Comparison of ENCODE assay signal across 10 cellular contexts in genomic region chr17:45146166-45146565, GRCh38. TPM values are rescaled to one million over a fixed set of nuclear protein-coding genes. Genes with fewer than 3 reads are reported as not detected.
DNase-seq lines count a peak whose midpoint lies in the region; ATAC-seq and TF ChIP-seq lines count a peak whose summit lies in the region.
"Had no signal": no experiment of that assay in that cellular context is flagged by ENCODE, and none has a peak within 500 bp of the region (broad histone marks: within the 10 kb centered on the region; RNA-seq: fewer than 3 reads in every experiment).

No MANE protein-coding gene starts in this region.

- H3K4me3 Mint-ChIP-seq in T-helper 17 cell = peak overlapping the region; percentile 88

- no peaks in the 10 kb centered on the region for H3K36me3 ChIP-seq in right atrium auricular region
- H3K36me3 ChIP-seq: HAP-1, SJCRH30 had no signal

- no peak for DNase-seq in GM12865 (ENCODE audit: low read depth)
- no peak for DNase-seq in T-helper 17 cell
- DNase-seq in right atrium auricular region (ENCODE audit: low spot score) = no peak
- no peak for DNase-seq in NOMO-1 treated with dmso at 0.1 percent for 144 hours (lab: John Stamatoyannopoulos, UW; ENCODE audit: unreplicated experiment)
- DNase-seq: SJCRH30 had no signal

- peaks cover 5% of the 10 kb centered on the region for H3K27me3 Mint-ChIP-seq in T-helper 17 cell

- peak overlapping the region; percentile 79 for H3K27ac Mint-ChIP-seq in T-helper 17 cell

- peak overlapping the region; percentile 96 to 99 for H3K27ac ChIP-seq in right atrium auricular region
- peak overlapping the region in 16 of 21 experiments; percentile 18 to 100 (median 98) for H3K27ac ChIP-seq in skin epidermis

- ATAC-seq in T-helper 17 cell (no peak), GM18909 (IDR thresholded peaks at IDR 0.05; ENCODE audit: poor library complexity, unreplicated experiment) (no peak), GM21786 (IDR thresholded peaks at IDR 0.05; ENCODE audit: unreplicated experiment) (no peak), GM18868 (IDR thresholded peaks at IDR 0.05; ENCODE audit: unreplicated experiment) (no peak)

- peaks cover 0 to 43% of the 10 kb centered on the region in 2 donors for H3K4me1 ChIP-seq in right atrium auricular region

- TF ChIP-seq CTCF in GM12865 (IDR thresholded peaks at IDR 0.05; ENCODE audit: insufficient read depth, low read depth, low read length, missing control alignments) (no peak), right atrium auricular region (IDR thresholded peaks at IDR 0.05) (no peak)

- H3K36me3 Mint-ChIP-seq in T-helper 17 cell (ENCODE audit: low read depth) = peaks cover 4% of the 10 kb centered on the region

- no peaks in the 10 kb centered on the region for H3K9me3 ChIP-seq in T-helper 17 cell (ENCODE audit: control insufficient read depth, low read length, poor library complexity, severe bottlenecking)
- no peaks in the 10 kb centered on the region for H3K9me3 ChIP-seq in right atrium auricular region
- H3K9me3 ChIP-seq: HAP-1, SJCRH30 had no signal

- H3K4me3 ChIP-seq in GM12865 (ENCODE audit: low read depth, low read length) (peak overlapping the region; percentile 91), right atrium auricular region (no peak overlapping the region), skin epidermis (no peak overlapping the region)

- no peaks in the 10 kb centered on the region for H3K27me3 ChIP-seq in right atrium auricular region
- H3K27me3 ChIP-seq: SJCRH30 had no signal

- peaks cover 40% of the 10 kb centered on the region for H3K4me1 Mint-ChIP-seq in T-helper 17 cell

RNA-seq across cellular contexts. Expression of gene HEXIM1, which starts 2.1 kb away (rescaled TPM):
- 10 to 100 TPM; 52.4 to 71.8 TPM for total RNA-seq in T-helper 17 cell
- 10 to 100 TPM; 16.4 to 31.1 TPM for total RNA-seq in right atrium auricular region

RNA-seq across cellular contexts. Expression of gene ACBD4, which starts 10.7 kb away (rescaled TPM):
- 10 to 100 TPM; 13.6 to 18.9 TPM for total RNA-seq in T-helper 17 cell
- 1 to 10 TPM; 9.0 to 9.4 TPM for total RNA-seq in right atrium auricular region

RNA-seq across cellular contexts. Expression of gene PLCD3, which starts 13.9 kb away (rescaled TPM):
- total RNA-seq in T-helper 17 cell = 1 to 10 TPM; 3.7 to 5.0 TPM
- total RNA-seq in right atrium auricular region = 100 to 1,000 TPM; 102 to 156 TPM

RNA-seq across cellular contexts. Expression of gene HEXIM2, which starts 15.5 kb away (rescaled TPM):
- 10 to 100 TPM in 1 of 2 donors, 1 to 10 TPM in 1; 1.5 to 12.3 TPM for total RNA-seq in T-helper 17 cell
- total RNA-seq in right atrium auricular region = 1 to 10 TPM; 3.1 to 6.8 TPM

Comparison
In these comparisons a context has a peak if more than half of its experiments do, and no peak if none do; other contexts are left out.
1. RNA of gene PLCD3, which starts 13.9 kb away (total RNA-seq): 102 to 156 TPM in right atrium auricular region; 3.7 to 5.0 TPM in T-helper 17 cell; every median in the first group is over 10 times any median in the second.